ENCODE assay signal across 22 cellular contexts in genomic region chr2:133503927-133504326, GRCh38.
"Had no signal": no experiment of that assay in that cellular context is flagged by ENCODE, and none has a peak within 500 bp of the region (broad histone marks: within the 10 kb centered on the region; RNA-seq: fewer than 3 reads in every experiment).

No MANE protein-coding gene starts in this region.

- H3K4me1 Mint-ChIP-seq: activated CD8-positive, alpha-beta memory T cell treated with anti-CD3 and anti-CD28 coated beads, Interleukin-2, amount 10 ng/mL, durations not matched to agents 7 days and 5 days; activated naive CD4-positive, alpha-beta T cell treated with anti-CD3 and anti-CD28 coated beads, Interleukin-2, amount 50 U/mL, for 24 hours; activated naive CD8-positive, alpha-beta T cell treated with anti-CD3 and anti-CD28 coated beads, Interleukin-2, amount 50 U/mL, for 24 hours had no signal

- H3K27ac ChIP-seq: cardiac muscle cell, WERI-Rb-1 had no signal

- H3K27me3 Mint-ChIP-seq: activated CD8-positive, alpha-beta memory T cell treated with anti-CD3 and anti-CD28 coated beads, Interleukin-2, amount 10 ng/mL, durations not matched to agents 7 days and 5 days; activated naive CD8-positive, alpha-beta T cell treated with anti-CD3 and anti-CD28 coated beads, Interleukin-2, amount 50 U/mL, for 24 hours; activated T-cell treated with anti-CD3 and anti-CD28 coated beads, Interleukin-2, amount 50 U/mL, for 24 hours; brain had no signal

- H3K9me3 ChIP-seq: SJSA1 had no signal

- ATAC-seq: activated CD8-positive, alpha-beta memory T cell treated with anti-CD3 and anti-CD28 coated beads, Interleukin-2, amount 10 ng/mL, durations not matched to agents 7 days and 5 days; activated CD8-positive, alpha-beta T cell treated with anti-CD3 and anti-CD28 coated beads, Interleukin-2, amount 10 ng/mL, durations not matched to agents 7 days and 5 days; activated naive CD8-positive, alpha-beta T cell treated with anti-CD3 and anti-CD28 coated beads, Interleukin-2, amount 50 U/mL, for 24 hours had no signal

- H3K9me3 Mint-ChIP-seq: activated naive CD4-positive, alpha-beta T cell treated with anti-CD3 and anti-CD28 coated beads, Interleukin-2, amount 50 U/mL, for 24 hours; activated naive CD8-positive, alpha-beta T cell treated with anti-CD3 and anti-CD28 coated beads, Interleukin-2, amount 50 U/mL, for 24 hours; activated T-cell treated with anti-CD3 and anti-CD28 coated beads, Interleukin-2, amount 50 U/mL, for 24 hours; activated T-helper 1 cell treated with anti-CD3 and anti-CD28 coated beads, Interleukin-12 subunit alpha, Interleukin-12 subunit beta, Interleukin-2, Interleukin-4 antibody, amounts not matched to agents 30 ng/mL and 10 ng/mL and 1 ng/mL, durations not matched to agents 14 hours and 24 hours and 36 hours had no signal

- H3K36me3 Mint-ChIP-seq: activated CD8-positive, alpha-beta memory T cell treated with anti-CD3 and anti-CD28 coated beads, Interleukin-2, amount 10 ng/mL, durations not matched to agents 7 days and 5 days; activated naive CD4-positive, alpha-beta T cell treated with anti-CD3 and anti-CD28 coated beads, Interleukin-2, amount 50 U/mL, for 24 hours; brain had no signal

- H3K4me3 Mint-ChIP-seq: activated CD8-positive, alpha-beta memory T cell treated with anti-CD3 and anti-CD28 coated beads, Interleukin-2, amount 10 ng/mL, durations not matched to agents 7 days and 5 days; activated CD8-positive, alpha-beta T cell treated with anti-CD3 and anti-CD28 coated beads, Interleukin-2, amount 10 ng/mL, durations not matched to agents 7 days and 5 days; activated naive CD4-positive, alpha-beta T cell treated with anti-CD3 and anti-CD28 coated beads, Interleukin-2, amount 50 U/mL, for 24 hours; activated naive CD8-positive, alpha-beta T cell treated with anti-CD3 and anti-CD28 coated beads, Interleukin-2, amount 50 U/mL, for 24 hours; activated T-cell treated with anti-CD3 and anti-CD28 coated beads, Interleukin-2, amount 50 U/mL, for 24 hours; activated T-helper 1 cell treated with anti-CD3 and anti-CD28 coated beads, Interleukin-12 subunit alpha, Interleukin-12 subunit beta, Interleukin-2, Interleukin-4 antibody, amounts not matched to agents 30 ng/mL and 10 ng/mL and 1 ng/mL, durations not matched to agents 14 hours and 24 hours and 36 hours; brain had no signal

- H3K36me3 ChIP-seq: cardiac muscle cell, SJSA1, WERI-Rb-1 had no signal

- H3K4me3 ChIP-seq: cardiac muscle cell, SJSA1 had no signal

- DNase-seq: activated CD4-positive, alpha-beta T cell treated with anti-CD3 and anti-CD28 coated beads for 4 hours; activated CD8-positive, alpha-beta memory T cell treated with anti-CD3 and anti-CD28 coated beads, Interleukin-2, amount 10 ng/mL, durations not matched to agents 7 days and 5 days; activated CD8-positive, alpha-beta T cell treated with anti-CD3 and anti-CD28 coated beads, Interleukin-2, amount 10 ng/mL, durations not matched to agents 7 days and 5 days; activated effector memory CD4-positive, alpha-beta T cell treated with Interleukin-2 at 50 U/mL for 16 hours; activated naive CD4-positive, alpha-beta T cell; activated naive CD8-positive, alpha-beta T cell treated with anti-CD3 and anti-CD28 coated beads, Interleukin-2, amount 50 U/mL, for 24 hours; activated T-cell treated with anti-CD3 and anti-CD28 coated beads, Interleukin-2, amount 50 U/mL, for 24 hours; amniotic stem cell; KBM-7; NCI-H1092; NCI-H1417; NCI-H1694; NCI-H510A; NCI-H526 treated with DMSO at 0.1 percent for 48 hours; SHP77; T-helper 1 cell; WERI-Rb-1 had no signal

- H3K27ac Mint-ChIP-seq: activated CD8-positive, alpha-beta memory T cell treated with anti-CD3 and anti-CD28 coated beads, Interleukin-2, amount 10 ng/mL, durations not matched to agents 7 days and 5 days; activated CD8-positive, alpha-beta T cell treated with anti-CD3 and anti-CD28 coated beads, Interleukin-2, amount 10 ng/mL, durations not matched to agents 7 days and 5 days; activated naive CD4-positive, alpha-beta T cell treated with anti-CD3 and anti-CD28 coated beads, Interleukin-2, amount 50 U/mL, for 24 hours; activated naive CD8-positive, alpha-beta T cell treated with anti-CD3 and anti-CD28 coated beads, Interleukin-2, amount 50 U/mL, for 24 hours; activated T-cell treated with anti-CD3 and anti-CD28 coated beads, Interleukin-2, amount 50 U/mL, for 24 hours; activated T-helper 1 cell treated with anti-CD3 and anti-CD28 coated beads, Interleukin-12 subunit alpha, Interleukin-12 subunit beta, Interleukin-2, Interleukin-4 antibody, amounts not matched to agents 30 ng/mL and 10 ng/mL and 1 ng/mL, durations not matched to agents 14 hours and 24 hours and 36 hours had no signal

- H3K27me3 ChIP-seq: cardiac muscle cell, SJSA1 had no signal
